ENCODE assay signal across 1 cellular context in genomic region chr4:28565434-28565833, GRCh38.
TF ChIP-seq lines count a peak whose summit lies in the region.

No MANE protein-coding gene starts in this region.

TF ChIP-seq in HCT116, 20 proteins besides CTCF, POLR2A, EP300 and RAD21 (continued from another document):
- TF ChIP-seq JUND (IDR thresholded peaks at IDR 0.05) (no peak), CEBPB (IDR thresholded peaks at IDR 0.05; ENCODE audit: low read depth) (no peak)
